In genomic region chr4:107561481-107561880, GRCh38 we compare ENCODE assay signal across 21 cellular contexts.
DNase-seq lines count a peak whose midpoint lies in the region; ATAC-seq lines count a peak whose summit lies in the region.
"Had no signal": no experiment of that assay in that cellular context is flagged by ENCODE, and none has a peak within 500 bp of the region (broad histone marks: within the 10 kb centered on the region; RNA-seq: fewer than 3 reads in every experiment).

No MANE protein-coding gene starts in this region.

- no peak overlapping the region for H4K91ac ChIP-seq in mesenchymal stem cell (ENCODE audit: low read length)

- H3K9ac ChIP-seq in mesenchymal stem cell (ENCODE audit: low read length) = no peak overlapping the region

- H2BK120ac ChIP-seq in mesenchymal stem cell (ENCODE audit: low read depth, low read length) = no peak overlapping the region

- H3K18ac ChIP-seq in mesenchymal stem cell (ENCODE audit: low read depth in 1 of 2, low read length in 2 of 2) = no peak overlapping the region

- no peak overlapping the region for H2BK12ac ChIP-seq in mesenchymal stem cell (ENCODE audit: low read length in 2 of 2)

- no peak overlapping the region for H2AK5ac ChIP-seq in mesenchymal stem cell (ENCODE audit: low read length, severe bottlenecking)

- no peak overlapping the region for H2BK15ac ChIP-seq in mesenchymal stem cell (ENCODE audit: low read depth, poor library complexity, severe bottlenecking)

- peaks cover 29% of the 10 kb centered on the region for H3K9me3 ChIP-seq in mesenchymal stem cell (ENCODE audit: control insufficient read depth, low read length)
- H3K9me3 ChIP-seq: A549 had no signal

- H3K27ac ChIP-seq in ACC112 (ENCODE audit: low read depth, low read length) (peak overlapping the region; percentile 60; the same call in 1 of the 2 replicates), mesenchymal stem cell (ENCODE audit: low read length, poor library complexity, severe bottlenecking) (no peak overlapping the region)
- H3K27ac ChIP-seq: A549, SK-N-MC, WERI-Rb-1 had no signal

- no peak for ATAC-seq in GM21360 (IDR thresholded peaks at IDR 0.05; ENCODE audit: unreplicated experiment)
- ATAC-seq: A549; activated naive CD8-positive, alpha-beta T cell treated with anti-CD3 and anti-CD28 coated beads, Interleukin-2, amount 50 U/mL, for 24 hours; right cardiac atrium had no signal

- H3K4me3 ChIP-seq in ACC112 (ENCODE audit: low read depth, low read length) (no peak overlapping the region), mesenchymal stem cell (ENCODE audit: insufficient read depth in 1 of 2, low read depth in 1 of 2, low read length in 2 of 2) (no peak overlapping the region)
- H3K4me3 ChIP-seq: A549, SK-N-MC had no signal

- DNase-seq in NCI-H460 (ENCODE audit: extremely low read depth, low read depth) (peak; percentile 19), dermis blood vessel endothelial cell (peak; percentile 67), mesenchymal stem cell (peak; percentile 75), medulla oblongata (ENCODE audit: extremely low spot score) (no peak), GF-D8 (lab: John Stamatoyannopoulos, UW) (no peak), amniotic stem cell (lab: John Stamatoyannopoulos, UW) (no peak)
- DNase-seq: activated CD4-positive, alpha-beta T cell treated with anti-CD3 and anti-CD28 coated beads, Interleukin-2, amount 50 U/mL, for 1 hour; activated naive CD8-positive, alpha-beta T cell treated with anti-CD3 and anti-CD28 coated beads, Interleukin-2, amount 50 U/mL, for 24 hours; C1 segment of cervical spinal cord; caudate nucleus; naive B cell; NCI-H1417 treated with DMSO at 0.1 percent for 48 hours; NCI-H510A treated with DMSO at 0.1 percent for 48 hours; right cardiac atrium; stimulated activated CD4-positive, alpha-beta T cell treated with anti-CD3 and anti-CD28 coated beads, Interleukin-15, amount 100 ng/mL, for 24 hours; T-helper 2 cell; WERI-Rb-1 had no signal

- no peak overlapping the region for H3K23ac ChIP-seq in mesenchymal stem cell (ENCODE audit: low read length in 2 of 2)

- no peak overlapping the region for H4K8ac ChIP-seq in mesenchymal stem cell (ENCODE audit: low read length)

- H3K79me2 ChIP-seq in ACC112 (ENCODE audit: control insufficient read depth, insufficient read depth, low read length, unreplicated experiment) = no peaks in the 10 kb centered on the region

- H3K27me3 ChIP-seq in ACC112 (ENCODE audit: insufficient read depth, low read length) (no peaks in the 10 kb centered on the region), mesenchymal stem cell (ENCODE audit: control insufficient read depth in 1 of 2, insufficient read depth in 1 of 2, low read length in 2 of 2) (no peaks in the 10 kb centered on the region)

- H2AFZ ChIP-seq in ACC112 (ENCODE audit: low read length, unreplicated experiment) (no peak overlapping the region), mesenchymal stem cell (ENCODE audit: low read depth, low read length) (no peak overlapping the region)

- H3K14ac ChIP-seq in mesenchymal stem cell (ENCODE audit: low read length in 2 of 2) = no peak overlapping the region

- peaks cover 3% of the 10 kb centered on the region for H3K4me1 ChIP-seq in ACC112 (ENCODE audit: control insufficient read depth, insufficient read depth, low read length, unreplicated experiment)
- no peaks in the 10 kb centered on the region for H3K4me1 ChIP-seq in mesenchymal stem cell (ENCODE audit: control insufficient read depth, insufficient read depth, low read depth, low read length)
- H3K4me1 ChIP-seq: A549 had no signal

- H3K36me3 ChIP-seq in ACC112 (ENCODE audit: insufficient read depth, low read length) (no peaks in the 10 kb centered on the region; the same call in 1 of the 2 replicates), mesenchymal stem cell (ENCODE audit: control insufficient read depth in 1 of 2, insufficient read depth in 2 of 2, low read depth in 1 of 2, low read length in 2 of 2) (no peaks in the 10 kb centered on the region)
- H3K36me3 ChIP-seq: WERI-Rb-1 had no signal

- no peak overlapping the region for H3K4ac ChIP-seq in mesenchymal stem cell (ENCODE audit: low read depth in 1 of 2, low read length in 2 of 2)

- no peak overlapping the region for H2BK5ac ChIP-seq in mesenchymal stem cell (ENCODE audit: low read depth, low read length, poor library complexity, severe bottlenecking)

- no peaks in the 10 kb centered on the region for H3K79me1 ChIP-seq in mesenchymal stem cell (replicated peaks; ENCODE audit: low read length, poor library complexity, severe bottlenecking)

- 65% methylated on average over 2 of the region's 4 CpGs for WGBS in mesenchymal stem cell

- H3K4me2 ChIP-seq in mesenchymal stem cell (ENCODE audit: low read length, poor library complexity, severe bottlenecking) = no peak overlapping the region
- H3K4me2 ChIP-seq: A549 had no signal

Comparison
In these comparisons a context has a peak if more than half of its experiments do, and no peak if none do; other contexts are left out.
1. DNase-seq: peak in NCI-H460 (single experiment), dermis blood vessel endothelial cell (single experiment) and mesenchymal stem cell (single experiment); none in medulla oblongata (single experiment), GF-D8 (single experiment) and amniotic stem cell (single experiment).